In genomic region chr20:32820000-32820697, GRCh38 we compare ENCODE assay signal across 1 cellular context.
TF ChIP-seq lines count a peak whose summit lies in the region.

No MANE protein-coding gene starts in this region.

TF ChIP-seq in HepG2, 621 proteins besides CTCF, POLR2A, EP300 and RAD21 (continued from another document and continues in another):
- no peak for TF ChIP-seq GPBP1L1 (CRISPR knock-in tag; IDR thresholded peaks at IDR 0.05)
- TF ChIP-seq ZNF318 (CRISPR knock-in tag; IDR thresholded peaks at IDR 0.05), result 0 out of 2 replicates have a peak, but pooled peaks have one; percentile 58
- TF ChIP-seq GTF2F1 (IDR thresholded peaks at IDR 0.05; ENCODE audit: low read length), result no peak
- TF ChIP-seq ZNF710 (CRISPR knock-in tag; IDR thresholded peaks at IDR 0.05; ENCODE audit: borderline replicate concordance), result 0 out of 2 replicates have a peak, but pooled peaks have one; percentile 18
- peak; percentile 41; the same call in 1 of the 2 replicates for TF ChIP-seq TFAP4 (IDR thresholded peaks at IDR 0.05; ENCODE audit: borderline replicate concordance, low read depth)
- TF ChIP-seq ZNF572 (CRISPR knock-in tag; IDR thresholded peaks at IDR 0.05), result no peak
- TF ChIP-seq ZNF143 (CRISPR knock-in tag; IDR thresholded peaks at IDR 0.05), result no peak
- peak; percentile 89 for TF ChIP-seq POGK (CRISPR knock-in tag; conservative IDR thresholded peaks at IDR 0.05)
- no peak for TF ChIP-seq ZBTB49 (CRISPR knock-in tag; IDR thresholded peaks at IDR 0.05; ENCODE audit: borderline replicate concordance)
- no peak for TF ChIP-seq CREB3 (CRISPR knock-in tag; IDR thresholded peaks at IDR 0.05)
- no peak for TF ChIP-seq ZNF512B (CRISPR knock-in tag; IDR thresholded peaks at IDR 0.05; ENCODE audit: borderline replicate concordance)
- no peak for TF ChIP-seq NR2F2 (IDR thresholded peaks at IDR 0.05; ENCODE audit: borderline replicate concordance, low read depth)
- 0 out of 2 replicates have a peak, but pooled peaks have one; percentile 74 for TF ChIP-seq SMYD3 (CRISPR knock-in tag; IDR thresholded peaks at IDR 0.05)
- no peak for TF ChIP-seq ATF7 (IDR thresholded peaks at IDR 0.05)
- TF ChIP-seq ATF7 (CRISPR knock-in tag; IDR thresholded peaks at IDR 0.05), result peak; percentile 22; the same call in 1 of the 2 replicates
- no peak for TF ChIP-seq NFYB (CRISPR knock-in tag; IDR thresholded peaks at IDR 0.05)
- no peak; the same call in 1 of the 2 replicates for TF ChIP-seq PAXIP1 (CRISPR knock-in tag; conservative IDR thresholded peaks at IDR 0.05)
- TF ChIP-seq MAFF (IDR thresholded peaks at IDR 0.05; ENCODE audit: low read depth, low read length), result no peak
- TF ChIP-seq ZNF468 (CRISPR knock-in tag; IDR thresholded peaks at IDR 0.05), result no peak; the same call in 1 of the 2 replicates
- peak; percentile 44 for TF ChIP-seq MEIS2 (CRISPR knock-in tag; IDR thresholded peaks at IDR 0.05)
- TF ChIP-seq ELF3 (CRISPR knock-in tag; IDR thresholded peaks at IDR 0.05), result peak; percentile 50
- TF ChIP-seq HNRNPK (IDR thresholded peaks at IDR 0.05; ENCODE audit: low read depth, low read length, poor library complexity, severe bottlenecking), result peak; percentile 86
- peak; percentile 44 for TF ChIP-seq TEAD3 (CRISPR knock-in tag; optimal IDR thresholded peaks at IDR 0.05; ENCODE audit: borderline replicate concordance)
- 0 out of 2 replicates have a peak, but pooled peaks have one; percentile 60 for TF ChIP-seq IRX3 (CRISPR knock-in tag; IDR thresholded peaks at IDR 0.05; ENCODE audit: borderline replicate concordance, low read depth)
- TF ChIP-seq YEATS4 (CRISPR knock-in tag; IDR thresholded peaks at IDR 0.05; ENCODE audit: borderline replicate concordance), result peak; percentile 93
- no peak for TF ChIP-seq SKI (IDR thresholded peaks at IDR 0.05; ENCODE audit: partially characterized antibody)
- no peak for TF ChIP-seq SOX6 (IDR thresholded peaks at IDR 0.05)
- TF ChIP-seq SOX6 (CRISPR knock-in tag; IDR thresholded peaks at IDR 0.05), result no peak; the same call in 1 of the 2 replicates
- TF ChIP-seq ZNF660 (CRISPR knock-in tag; IDR thresholded peaks at IDR 0.05; ENCODE audit: borderline replicate concordance, low read depth), result no peak
- peak; percentile 87; the same call in 1 of the 2 replicates for TF ChIP-seq ZNF598 (CRISPR knock-in tag; IDR thresholded peaks at IDR 0.05; ENCODE audit: borderline replicate concordance)
